ENCODE assay signal across 8 cellular contexts in the genomic region with DNA sequence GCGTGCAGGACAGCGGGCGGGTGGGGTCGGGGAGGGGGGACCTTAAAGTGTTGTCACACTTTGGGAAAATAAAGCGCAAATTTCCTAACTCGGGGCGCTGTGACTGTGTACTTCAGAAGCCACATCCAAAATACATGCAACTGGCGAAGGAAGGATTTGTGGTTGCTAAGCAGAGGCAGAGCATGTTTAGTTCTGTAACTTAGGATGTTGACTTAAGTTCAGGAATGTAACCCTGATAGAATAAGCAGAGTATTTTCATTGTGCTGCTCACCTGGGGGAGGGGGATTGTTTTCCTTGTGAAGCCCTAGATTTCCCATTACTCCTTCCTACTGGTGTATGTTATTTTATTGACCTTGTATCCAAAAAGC. TPM values are rescaled to one million over a fixed set of nuclear protein-coding genes. Genes with fewer than 3 reads are reported as not detected.
A peak's percentile ranks its signal among the peaks of the same experiment; 100 is the strongest.
DNase-seq lines count a peak whose midpoint lies in the region; ATAC-seq and TF ChIP-seq lines count a peak whose summit lies in the region.

No MANE protein-coding gene starts in this region.

- H3K4me1 Mint-ChIP-seq in stimulated activated effector memory CD8-positive, alpha-beta T cell treated with anti-CD3 and anti-CD28 coated beads, Interleukin-12 subunit alpha, Interleukin-12 subunit beta, amount 100 ng/mL, for 72 hours: peaks cover 50% of the 10 kb centered on the region

- H3K4me3 ChIP-seq in A673 (ENCODE audit: low read depth, low read length, poor library complexity, severe bottlenecking) (peak overlapping the region; percentile 83), HEK293 (ENCODE audit: low read depth, low read length) (peak overlapping the region; percentile 46), iPS-20b (ENCODE audit: low read length) (peak overlapping the region; percentile 68)

- POLR2A ChIA-PET in A673 (lab: Charles Lee; ENCODE audit: low non-redundant PET) (no interaction called here), HEK293 (lab: Yijun Ruan, JAX) (interaction anchor here (0.6 to 1.3 kb wide), 2 partner anchors 47 to 118 kb away, joined by 3 read pairs; a partner anchor contains a TSS)

- H3K27me3 ChIP-seq in A673 (replicated peaks; ENCODE audit: insufficient read depth, low read depth, low read length, poor library complexity) (no peaks in the 10 kb centered on the region), iPS-20b (ENCODE audit: insufficient read depth, low read length) (peaks cover 39% of the 10 kb centered on the region)

- no peak overlapping the region for H3K27ac Mint-ChIP-seq in stimulated activated effector memory CD8-positive, alpha-beta T cell treated with anti-CD3 and anti-CD28 coated beads, Interleukin-12 subunit alpha, Interleukin-12 subunit beta, amount 100 ng/mL, for 72 hours

- H3K9me3 Mint-ChIP-seq in stimulated activated effector memory CD8-positive, alpha-beta T cell treated with anti-CD3 and anti-CD28 coated beads, Interleukin-12 subunit alpha, Interleukin-12 subunit beta, amount 100 ng/mL, for 72 hours: no peaks in the 10 kb centered on the region

- H3K4me1 ChIP-seq in A673 (ENCODE audit: insufficient read depth, low read length, poor library complexity, severe bottlenecking) (peaks cover 28% of the 10 kb centered on the region), HEK293 (ENCODE audit: control insufficient read depth, insufficient read depth, low read length) (peaks cover 27% of the 10 kb centered on the region), iPS-20b (ENCODE audit: insufficient read depth, low read length) (peaks cover 34% of the 10 kb centered on the region)

- H3K9ac ChIP-seq in iPS-20b (ENCODE audit: low read depth, low read length): peak overlapping the region; percentile 27; the same call in 1 of the 2 replicates

- BruUV-seq in A673 (replicated peaks; lab: Mats Ljungman, UMichigan): no TSS peak

- H3K36me3 ChIP-seq in A673 (ENCODE audit: insufficient read depth, low read length, poor library complexity, severe bottlenecking) (peaks cover 5% of the 10 kb centered on the region), HEK293 (ENCODE audit: control insufficient read depth in 2 of 2, insufficient read depth in 1 of 2, low read length in 2 of 2) (peaks cover under 1 to 11% of the 10 kb centered on the region in 2 experiments; a peak in 1 of 3 replicates), iPS-20b (ENCODE audit: insufficient read depth, low read depth, low read length) (peaks cover 6% of the 10 kb centered on the region; the same call in 1 of the 2 replicates)

- CTCF ChIA-PET in A673 (lab: Charles Lee): interaction anchor here (0.6 to 1.3 kb wide), 2 partner anchors 213 to 215 kb away, joined by 3 to 4 read pairs; no protein-coding TSS in a partner anchor
- CTCF ChIA-PET in HEK293 (lab: Yijun Ruan, JAX): interaction anchor here (0.8 to 2.0 kb wide), 6 partner anchors 56 to 748 kb away, joined by 3 to 8 read pairs (median 3); no protein-coding TSS in a partner anchor

- intact Hi-C loops in A673 (cut with micrococcal nuclease; ENCODE audit: unreplicated experiment): loop anchor here (5.0 kb wide), 1 partner anchor 112 kb away; no protein-coding TSS in a partner anchor

- peak overlapping the region; percentile 34 for H3K4me3 Mint-ChIP-seq in stimulated activated effector memory CD8-positive, alpha-beta T cell treated with anti-CD3 and anti-CD28 coated beads, Interleukin-12 subunit alpha, Interleukin-12 subunit beta, amount 100 ng/mL, for 72 hours

- no peak for DNase-seq in A673 (ENCODE audit: low spot score)
- peak; percentile 39 for DNase-seq in amniotic stem cell (lab: John Stamatoyannopoulos, UW)
- no peak for DNase-seq in stimulated activated effector memory CD8-positive, alpha-beta T cell treated with anti-CD3 and anti-CD28 coated beads, Interleukin-12 subunit alpha, Interleukin-12 subunit beta, amount 100 ng/mL, for 72 hours (ENCODE audit: low spot score in 2 of 2)
- no peak for DNase-seq in NCI-H345 treated with DMSO at 0.1 percent for 48 hours (lab: John Stamatoyannopoulos, UW; ENCODE audit: unreplicated experiment)
- DNase-seq in NCI-H1417 (lab: John Stamatoyannopoulos, UW): no peak

- TF ChIP-seq CTCF in A673 (conservative IDR thresholded peaks at IDR 0.05; ENCODE audit: low read depth, low read length) (no peak), HEK293 (tag by site-specific recombination; IDR thresholded peaks at IDR 0.05) (no peak)

- H3K36me3 Mint-ChIP-seq in stimulated activated effector memory CD8-positive, alpha-beta T cell treated with anti-CD3 and anti-CD28 coated beads, Interleukin-12 subunit alpha, Interleukin-12 subunit beta, amount 100 ng/mL, for 72 hours: peaks cover 54% of the 10 kb centered on the region

- ATAC-seq in stimulated activated effector memory CD8-positive, alpha-beta T cell treated with anti-CD3 and anti-CD28 coated beads, Interleukin-12 subunit alpha, Interleukin-12 subunit beta, amount 100 ng/mL, for 72 hours: no peak
- no peak for ATAC-seq in HG03342 (IDR thresholded peaks at IDR 0.05; ENCODE audit: unreplicated experiment)

- H3K9me3 ChIP-seq in A673 (ENCODE audit: low read depth, low read length, poor library complexity, severe bottlenecking) (no peaks in the 10 kb centered on the region), HEK293 (ENCODE audit: control insufficient read depth, insufficient read depth, low read depth, low read length) (no peaks in the 10 kb centered on the region), iPS-20b (ENCODE audit: insufficient read depth, low read depth, low read length) (no peaks in the 10 kb centered on the region)

- H3K27ac ChIP-seq in A673 (ENCODE audit: low read depth, low read length, poor library complexity, severe bottlenecking): no peak overlapping the region
- no peak overlapping the region for H3K27ac ChIP-seq in HEK293 (ENCODE audit: extremely low read depth, low read depth, low read length)
- H3K27ac ChIP-seq in iPS-20b (ENCODE audit: low read length): no peak overlapping the region

TF ChIP-seq in HEK293, 187 proteins besides CTCF, POLR2A, EP300 and RAD21 (continues in another document):
- TF ChIP-seq, protein P1, sequence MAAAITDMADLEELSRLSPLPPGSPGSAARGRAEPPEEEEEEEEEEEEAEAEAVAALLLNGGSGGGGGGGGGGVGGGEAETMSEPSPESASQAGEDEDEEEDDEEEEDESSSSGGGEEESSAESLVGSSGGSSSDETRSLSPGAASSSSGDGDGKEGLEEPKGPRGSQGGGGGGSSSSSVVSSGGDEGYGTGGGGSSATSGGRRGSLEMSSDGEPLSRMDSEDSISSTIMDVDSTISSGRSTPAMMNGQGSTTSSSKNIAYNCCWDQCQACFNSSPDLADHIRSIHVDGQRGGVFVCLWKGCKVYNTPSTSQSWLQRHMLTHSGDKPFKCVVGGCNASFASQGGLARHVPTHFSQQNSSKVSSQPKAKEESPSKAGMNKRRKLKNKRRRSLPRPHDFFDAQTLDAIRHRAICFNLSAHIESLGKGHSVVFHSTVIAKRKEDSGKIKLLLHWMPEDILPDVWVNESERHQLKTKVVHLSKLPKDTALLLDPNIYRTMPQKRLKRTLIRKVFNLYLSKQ (tag by site-specific recombination; IDR thresholded peaks at IDR 0.05; ENCODE audit: borderline replicate concordance): no peak
- TF ChIP-seq, protein P2, sequence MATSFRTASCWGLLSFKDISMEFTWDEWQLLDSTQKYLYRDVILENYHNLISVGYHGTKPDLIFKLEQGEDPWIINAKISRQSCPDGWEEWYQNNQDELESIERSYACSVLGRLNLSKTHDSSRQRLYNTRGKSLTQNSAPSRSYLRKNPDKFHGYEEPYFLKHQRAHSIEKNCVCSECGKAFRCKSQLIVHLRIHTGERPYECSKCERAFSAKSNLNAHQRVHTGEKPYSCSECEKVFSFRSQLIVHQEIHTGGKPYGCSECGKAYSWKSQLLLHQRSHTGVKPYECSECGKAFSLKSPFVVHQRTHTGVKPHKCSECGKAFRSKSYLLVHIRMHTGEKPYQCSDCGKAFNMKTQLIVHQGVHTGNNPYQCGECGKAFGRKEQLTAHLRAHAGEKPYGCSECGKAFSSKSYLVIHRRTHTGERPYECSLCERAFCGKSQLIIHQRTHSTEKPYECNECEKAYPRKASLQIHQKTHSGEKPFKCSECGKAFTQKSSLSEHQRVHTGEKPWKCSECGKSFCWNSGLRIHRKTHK (tag by site-specific recombination; IDR thresholded peaks at IDR 0.05): no peak
- TF ChIP-seq, protein P3, sequence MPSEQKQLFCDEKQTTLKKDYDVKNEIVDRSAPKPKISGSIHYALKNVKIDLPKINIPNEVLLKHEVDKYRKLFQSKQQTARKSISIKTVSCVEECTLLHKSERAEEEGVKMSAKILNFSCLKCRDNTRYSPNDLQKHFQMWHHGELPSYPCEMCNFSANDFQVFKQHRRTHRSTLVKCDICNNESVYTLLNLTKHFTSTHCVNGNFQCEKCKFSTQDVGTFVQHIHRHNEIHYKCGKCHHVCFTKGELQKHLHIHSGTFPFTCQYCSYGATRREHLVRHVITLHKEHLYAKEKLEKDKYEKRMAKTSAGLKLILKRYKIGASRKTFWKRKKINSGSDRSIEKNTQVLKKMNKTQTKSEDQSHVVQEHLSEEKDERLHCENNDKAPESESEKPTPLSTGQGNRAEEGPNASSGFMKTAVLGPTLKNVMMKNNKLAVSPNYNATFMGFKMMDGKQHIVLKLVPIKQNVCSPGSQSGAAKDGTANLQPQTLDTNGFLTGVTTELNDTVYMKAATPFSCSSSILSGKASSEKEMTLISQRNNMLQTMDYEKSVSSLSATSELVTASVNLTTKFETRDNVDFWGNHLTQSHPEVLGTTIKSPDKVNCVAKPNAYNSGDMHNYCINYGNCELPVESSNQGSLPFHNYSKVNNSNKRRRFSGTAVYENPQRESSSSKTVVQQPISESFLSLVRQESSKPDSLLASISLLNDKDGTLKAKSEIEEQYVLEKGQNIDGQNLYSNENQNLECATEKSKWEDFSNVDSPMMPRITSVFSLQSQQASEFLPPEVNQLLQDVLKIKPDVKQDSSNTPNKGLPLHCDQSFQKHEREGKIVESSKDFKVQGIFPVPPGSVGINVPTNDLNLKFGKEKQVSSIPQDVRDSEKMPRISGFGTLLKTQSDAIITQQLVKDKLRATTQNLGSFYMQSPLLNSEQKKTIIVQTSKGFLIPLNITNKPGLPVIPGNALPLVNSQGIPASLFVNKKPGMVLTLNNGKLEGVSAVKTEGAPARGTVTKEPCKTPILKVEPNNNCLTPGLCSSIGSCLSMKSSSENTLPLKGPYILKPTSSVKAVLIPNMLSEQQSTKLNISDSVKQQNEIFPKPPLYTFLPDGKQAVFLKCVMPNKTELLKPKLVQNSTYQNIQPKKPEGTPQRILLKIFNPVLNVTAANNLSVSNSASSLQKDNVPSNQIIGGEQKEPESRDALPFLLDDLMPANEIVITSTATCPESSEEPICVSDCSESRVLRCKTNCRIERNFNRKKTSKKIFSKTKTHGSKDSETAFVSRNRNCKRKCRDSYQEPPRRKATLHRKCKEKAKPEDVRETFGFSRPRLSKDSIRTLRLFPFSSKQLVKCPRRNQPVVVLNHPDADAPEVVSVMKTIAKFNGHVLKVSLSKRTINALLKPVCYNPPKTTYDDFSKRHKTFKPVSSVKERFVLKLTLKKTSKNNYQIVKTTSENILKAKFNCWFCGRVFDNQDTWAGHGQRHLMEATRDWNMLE (tag by site-specific recombination; conservative IDR thresholded peaks at IDR 0.05; ENCODE audit: low read depth): no peak

RNA-seq across cellular contexts. Expression of a gene that starts 0.5 kb away (rescaled TPM):
- 18.3 and 19.8 TPM in 2 replicates for total RNA-seq in A673 (2021)

RNA-seq across cellular contexts. Expression of a gene that starts 47.0 kb away (rescaled TPM):
- total RNA-seq in A673 (2021): 32.2 and 33.4 TPM in 2 replicates

RNA-seq across cellular contexts. Expression of a gene that starts 56.9 kb away (rescaled TPM):
- total RNA-seq in A673 (2021): 19.1 and 21.2 TPM in 2 replicates
